ENCODE assay signal across 1 cellular context in genomic region chr7:76397409-76398183, GRCh38.
TF ChIP-seq lines count a peak whose summit lies in the region.

No MANE protein-coding gene starts in this region.

TF ChIP-seq in HEK293, 187 proteins besides CTCF, POLR2A, EP300 and RAD21 (continued from another document):
- TF ChIP-seq ZNF184 (tag by site-specific recombination; IDR thresholded peaks at IDR 0.05) (peak; percentile 44; the same call in 1 of the 2 replicates), ZSCAN18 (tag by site-specific recombination; IDR thresholded peaks at IDR 0.05) (no peak), ZNF48 (tag by site-specific recombination; IDR thresholded peaks at IDR 0.05) (no peak), ZXDB (tag by site-specific recombination; IDR thresholded peaks at IDR 0.05) (no peak), ZNF658 (tag by site-specific recombination; IDR thresholded peaks at IDR 0.05) (no peak), ZNF701 (tag by site-specific recombination; IDR thresholded peaks at IDR 0.05) (no peak), ZNF112 (tag by site-specific recombination; IDR thresholded peaks at IDR 0.05) (no peak)
